ENCODE assay signal across 7 cellular contexts in genomic region chr3:157104928-157105652, GRCh38. TPM values are rescaled to one million over a fixed set of nuclear protein-coding genes. Genes with fewer than 3 reads are reported as not detected.
DNase-seq lines count a peak whose midpoint lies in the region; ATAC-seq and TF ChIP-seq lines count a peak whose summit lies in the region.

No MANE protein-coding gene starts in this region.

- no peaks in the 10 kb centered on the region for H3K27me3 Mint-ChIP-seq in activated CD4-positive, alpha-beta T cell treated with anti-CD3 and anti-CD28 coated beads for 36 hours

- TF ChIP-seq POLR2A in esophagus muscularis mucosa (IDR thresholded peaks at IDR 0.05; ENCODE audit: low read depth) = no peak

- H3K4me3 ChIP-seq in HEK293 (ENCODE audit: low read depth, low read length) (no peak overlapping the region), mucosa of descending colon (no peak overlapping the region), esophagus muscularis mucosa (no peak overlapping the region)

- H3K27ac Mint-ChIP-seq in activated CD4-positive, alpha-beta T cell treated with anti-CD3 and anti-CD28 coated beads for 36 hours = no peak overlapping the region

- TF ChIP-seq CTCF in HEK293 (tag by site-specific recombination; IDR thresholded peaks at IDR 0.05) = no peak
- no peak for TF ChIP-seq CTCF in mucosa of descending colon (IDR thresholded peaks at IDR 0.05)
- TF ChIP-seq CTCF in esophagus muscularis mucosa (IDR thresholded peaks at IDR 0.05) = no peak

- H3K9me3 ChIP-seq in HEK293 (ENCODE audit: control insufficient read depth, insufficient read depth, low read depth, low read length) (no peaks in the 10 kb centered on the region), mucosa of descending colon (no peaks in the 10 kb centered on the region), esophagus muscularis mucosa (no peaks in the 10 kb centered on the region)

- H3K4me1 ChIP-seq in HEK293 (ENCODE audit: control insufficient read depth, insufficient read depth, low read length) (no peaks in the 10 kb centered on the region), mucosa of descending colon (ENCODE audit: low read depth) (peaks cover 13% of the 10 kb centered on the region), esophagus muscularis mucosa (peaks cover 9 to 33% (median 24%) of the 10 kb centered on the region in 4 donors)

- no peaks in the 10 kb centered on the region for H3K36me3 Mint-ChIP-seq in activated CD4-positive, alpha-beta T cell treated with anti-CD3 and anti-CD28 coated beads for 36 hours (ENCODE audit: low read depth)

- no peaks in the 10 kb centered on the region for H3K27me3 ChIP-seq in esophagus muscularis mucosa

- DNase-seq in NCI-H146 (lab: John Stamatoyannopoulos, UW) (peak; percentile 97), mucosa of descending colon (no peak), esophagus muscularis mucosa (ENCODE audit: extremely low spot score) (no peak), activated T-cell treated with anti-CD3 and anti-CD28 coated beads for 4 hours (no peak)
- no peak for DNase-seq in activated CD4-positive, alpha-beta T cell treated with anti-CD3 and anti-CD28 coated beads for 36 hours

- TF ChIP-seq EP300 in esophagus muscularis mucosa (IDR thresholded peaks at IDR 0.05) = no peak

- H3K36me3 ChIP-seq in HEK293 (ENCODE audit: control insufficient read depth in 2 of 2, insufficient read depth in 1 of 2, low read length in 2 of 2) = no peaks in the 10 kb centered on the region
- H3K36me3 ChIP-seq in mucosa of descending colon (ENCODE audit: low read depth) = no peaks in the 10 kb centered on the region
- H3K36me3 ChIP-seq in esophagus muscularis mucosa = no peaks in the 10 kb centered on the region

- no peak overlapping the region for H3K4me3 Mint-ChIP-seq in activated CD4-positive, alpha-beta T cell treated with anti-CD3 and anti-CD28 coated beads for 36 hours

- H3K27ac ChIP-seq in HEK293 (ENCODE audit: extremely low read depth, low read depth, low read length) (no peak overlapping the region), esophagus muscularis mucosa (replicated peaks in 1 of 4) (no peak overlapping the region)

- H3K4me1 Mint-ChIP-seq in activated CD4-positive, alpha-beta T cell treated with anti-CD3 and anti-CD28 coated beads for 36 hours = peaks cover 33% of the 10 kb centered on the region

- intact Hi-C loops in mucosa of descending colon (cut with DNase I, micrococcal nuclease) (no loop called here), esophagus muscularis mucosa (cut with DNase I) (no loop called here)
- intact Hi-C loops in activated CD4-positive, alpha-beta T cell treated with anti-CD3 and anti-CD28 coated beads for 36 hours (cut with DNase I, micrococcal nuclease) = no loop called here

- 51% methylated on average over 7 of the region's 7 CpGs for WGBS in esophagus muscularis mucosa

- POLR2A ChIA-PET in HEK293 (lab: Yijun Ruan, JAX) = interaction anchor here (0.9 kb wide), 1 partner anchor 16 kb away, joined by 3 read pairs; no protein-coding TSS in a partner anchor
- POLR2A ChIA-PET in activated CD4-positive, alpha-beta T cell treated with anti-CD3 and anti-CD28 coated beads for 36 hours (lab: Charles Lee) = no interaction called here

- ATAC-seq in GM19025 (IDR thresholded peaks at IDR 0.05; ENCODE audit: low read depth, unreplicated experiment) (peak; percentile 53), mucosa of descending colon (peak; percentile 53)
- ATAC-seq in activated CD4-positive, alpha-beta T cell treated with anti-CD3 and anti-CD28 coated beads for 36 hours = no peak

- no peaks in the 10 kb centered on the region for H3K9me3 Mint-ChIP-seq in activated CD4-positive, alpha-beta T cell treated with anti-CD3 and anti-CD28 coated beads for 36 hours (ENCODE audit: low read depth)

- CTCF ChIA-PET in HEK293 (lab: Yijun Ruan, JAX) = interaction anchor here (0.6 kb wide), 1 partner anchor 32 kb away, joined by 4 read pairs; no protein-coding TSS in a partner anchor
- CTCF ChIA-PET in activated CD4-positive, alpha-beta T cell treated with anti-CD3 and anti-CD28 coated beads for 36 hours (lab: Charles Lee) = interaction anchor here (0.6 to 0.8 kb wide), 5 partner anchors 16 to 40 kb away, joined by 3 read pairs; no protein-coding TSS in a partner anchor

TF ChIP-seq in HEK293, 187 proteins besides CTCF, POLR2A, EP300 and RAD21 (continues in another document):
- TF ChIP-seq PRDM10 (tag by site-specific recombination; IDR thresholded peaks at IDR 0.05) (no peak), ZNF501 (tag by site-specific recombination; IDR thresholded peaks at IDR 0.05) (no peak), GLIS1 (tag by site-specific recombination; IDR thresholded peaks at IDR 0.05) (peak; percentile 41), ZNF561 (tag by site-specific recombination; IDR thresholded peaks at IDR 0.05; ENCODE audit: borderline replicate concordance) (0 out of 2 replicates have a peak, but pooled peaks have one; percentile 18), ZSCAN5A (tag by site-specific recombination; IDR thresholded peaks at IDR 0.05) (no peak), ZIC2 (tag by site-specific recombination; IDR thresholded peaks at IDR 0.05) (peak; percentile 41)
- TF ChIP-seq, protein P1, sequence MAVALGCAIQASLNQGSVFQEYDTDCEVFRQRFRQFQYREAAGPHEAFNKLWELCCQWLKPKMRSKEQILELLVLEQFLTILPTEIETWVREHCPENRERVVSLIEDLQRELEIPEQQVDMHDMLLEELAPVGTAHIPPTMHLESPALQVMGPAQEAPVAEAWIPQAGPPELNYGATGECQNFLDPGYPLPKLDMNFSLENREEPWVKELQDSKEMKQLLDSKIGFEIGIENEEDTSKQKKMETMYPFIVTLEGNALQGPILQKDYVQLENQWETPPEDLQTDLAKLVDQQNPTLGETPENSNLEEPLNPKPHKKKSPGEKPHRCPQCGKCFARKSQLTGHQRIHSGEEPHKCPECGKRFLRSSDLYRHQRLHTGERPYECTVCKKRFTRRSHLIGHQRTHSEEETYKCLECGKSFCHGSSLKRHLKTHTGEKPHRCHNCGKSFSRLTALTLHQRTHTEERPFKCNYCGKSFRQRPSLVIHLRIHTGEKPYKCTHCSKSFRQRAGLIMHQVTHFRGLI (tag by site-specific recombination; IDR thresholded peaks at IDR 0.05) = no peak
- TF ChIP-seq, protein P2, sequence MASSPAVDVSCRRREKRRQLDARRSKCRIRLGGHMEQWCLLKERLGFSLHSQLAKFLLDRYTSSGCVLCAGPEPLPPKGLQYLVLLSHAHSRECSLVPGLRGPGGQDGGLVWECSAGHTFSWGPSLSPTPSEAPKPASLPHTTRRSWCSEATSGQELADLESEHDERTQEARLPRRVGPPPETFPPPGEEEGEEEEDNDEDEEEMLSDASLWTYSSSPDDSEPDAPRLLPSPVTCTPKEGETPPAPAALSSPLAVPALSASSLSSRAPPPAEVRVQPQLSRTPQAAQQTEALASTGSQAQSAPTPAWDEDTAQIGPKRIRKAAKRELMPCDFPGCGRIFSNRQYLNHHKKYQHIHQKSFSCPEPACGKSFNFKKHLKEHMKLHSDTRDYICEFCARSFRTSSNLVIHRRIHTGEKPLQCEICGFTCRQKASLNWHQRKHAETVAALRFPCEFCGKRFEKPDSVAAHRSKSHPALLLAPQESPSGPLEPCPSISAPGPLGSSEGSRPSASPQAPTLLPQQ (tag by site-specific recombination; IDR thresholded peaks at IDR 0.05) = no peak

RNA-seq across cellular contexts. Expression of gene CCNL1, which starts 54.9 kb away (rescaled TPM):
- 100 to 1,000 TPM; 127 to 146 (median 133) TPM for total RNA-seq in mucosa of descending colon
- total RNA-seq in activated CD4-positive, alpha-beta T cell treated with anti-CD3 and anti-CD28 coated beads for 36 hours = 100 to 1,000 TPM; 163 to 215 TPM
- 100 to 1,000 TPM in 1 of 4 donors, 10 to 100 TPM in 3; 45.3 to 180 (median 77.3) TPM for total RNA-seq in esophagus muscularis mucosa
